Comparison of ENCODE assay signal across 22 cellular contexts in the genomic region with DNA sequence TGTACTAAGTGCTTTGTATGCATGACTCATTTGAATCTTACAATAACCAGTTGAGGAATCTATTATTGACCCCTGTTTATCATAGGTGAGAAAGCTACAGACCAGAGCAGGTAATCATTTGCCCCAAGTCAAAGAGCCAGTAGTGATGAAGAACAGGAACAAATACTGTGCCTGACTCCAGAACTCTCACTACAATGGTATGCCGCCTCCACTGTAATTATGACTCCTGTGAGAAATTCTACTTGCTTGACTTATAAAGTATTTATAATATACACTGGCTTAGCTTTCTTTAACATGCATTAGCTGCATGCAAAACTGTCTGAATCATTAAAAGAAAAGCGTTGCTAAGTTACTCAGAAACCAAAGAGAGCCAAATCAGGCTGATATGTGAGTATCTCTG.
DNase-seq lines count a peak whose midpoint lies in the region; ATAC-seq and TF ChIP-seq lines count a peak whose summit lies in the region.
"Had no signal": no experiment of that assay in that cellular context is flagged by ENCODE, and none has a peak within 500 bp of the region (broad histone marks: within the 10 kb centered on the region; RNA-seq: fewer than 3 reads in every experiment).

No MANE protein-coding gene starts in this region.

- TF ChIP-seq POLR2A in ovary (IDR thresholded peaks at IDR 0.05) = no peak

- intact Hi-C loops in ovary (cut with DNase I) = no loop called here

- DNase-seq in ELR (ENCODE audit: low read depth) (peak; percentile 76), SJSA1 (ENCODE audit: low read depth in 1 of 2, low spot score in 2 of 2) (peak in 1 of 2 experiments; percentile 31), fibroblast of gingiva (ENCODE audit: low read depth) (peak; percentile 30), renal cortical epithelial cell (ENCODE audit: low read depth) (peak; percentile 80), ovary (no peak), H7 (no peak)
- DNase-seq: activated CD4-positive, alpha-beta T cell treated with anti-CD3 and anti-CD28 coated beads for 36 hours; activated naive CD8-positive, alpha-beta T cell treated with anti-CD3 and anti-CD28 coated beads, Interleukin-2, amount 10 ng/mL, durations not matched to agents 7 days and 5 days; GF-D8; GOT3; hippocampal formation; mesendoderm; naive thymus-derived CD8-positive, alpha-beta T cell; NCI-H1694 treated with DMSO at 0.1 percent for 48 hours; stimulated activated CD4-positive, alpha-beta T cell treated with anti-CD3 and anti-CD28 coated beads, Interleukin-1b, Interleukin-23, amount 100 ng/mL, for 48 hours; stimulated activated naive CD4-positive, alpha-beta T cell; thyroid gland had no signal

- H3K27ac ChIP-seq in SJSA1 = 0 out of 2 replicates have a peak overlapping the region, but pooled peaks have one; percentile 2
- no peak overlapping the region for H3K27ac ChIP-seq in ovary
- H3K27ac ChIP-seq: BLaER1, esophagus muscularis mucosa, parathyroid adenoma, thyroid gland had no signal

- ATAC-seq in HG03457 (IDR thresholded peaks at IDR 0.05; ENCODE audit: unreplicated experiment) = no peak
- ATAC-seq: activated CD4-positive, alpha-beta T cell treated with anti-CD3 and anti-CD28 coated beads for 36 hours; naive thymus-derived CD8-positive, alpha-beta T cell; Panc1 had no signal

- no peaks in the 10 kb centered on the region for H3K27me3 ChIP-seq in SJSA1 (replicated peaks)
- H3K27me3 ChIP-seq in ovary = no peaks in the 10 kb centered on the region
- H3K27me3 ChIP-seq in H7 (ENCODE audit: control insufficient read depth, insufficient read depth, low read length) = no peaks in the 10 kb centered on the region
- H3K27me3 ChIP-seq: BLaER1, thyroid gland had no signal

- H3K9me3 ChIP-seq in SJSA1 (replicated peaks) (no peaks in the 10 kb centered on the region), ovary (no peaks in the 10 kb centered on the region)
- H3K9me3 ChIP-seq: BLaER1, esophagus muscularis mucosa, thyroid gland had no signal

- no peak for TF ChIP-seq CTCF in ovary (IDR thresholded peaks at IDR 0.05)

- no peak for TF ChIP-seq EP300 in ovary (IDR thresholded peaks at IDR 0.05)

- H3K4me3 ChIP-seq in SJSA1 (no peak overlapping the region), ovary (no peak overlapping the region), H7 (ENCODE audit: insufficient read depth, low read depth, low read length) (no peak overlapping the region)
- H3K4me3 ChIP-seq: BLaER1, esophagus muscularis mucosa, thyroid gland had no signal

- H3K4me1 ChIP-seq in SJSA1 (replicated peaks) = no peaks in the 10 kb centered on the region; the same call in 1 of the 2 replicates
- no peaks in the 10 kb centered on the region for H3K4me1 ChIP-seq in ovary (ENCODE audit: insufficient read depth)
- H3K4me1 ChIP-seq: BLaER1, parathyroid adenoma, thyroid gland had no signal

- no peaks in the 10 kb centered on the region for H3K36me3 ChIP-seq in SJSA1
- no peaks in the 10 kb centered on the region for H3K36me3 ChIP-seq in ovary
- H3K36me3 ChIP-seq in H7 (replicated peaks; ENCODE audit: control insufficient read depth, insufficient read depth, low read length) = no peaks in the 10 kb centered on the region
- H3K36me3 ChIP-seq: BLaER1, esophagus muscularis mucosa, thyroid gland had no signal

- 86 to 90% (median 88%) methylated on average over 2 of the region's 2 CpGs for WGBS in ovary, 3 donors

Comparison
In these comparisons a context has a peak if more than half of its experiments do, and no peak if none do; other contexts are left out.
1. DNase-seq: peak in ELR (single experiment), fibroblast of gingiva (single experiment) and renal cortical epithelial cell (single experiment); none in ovary (0 of 5) and H7 (single experiment).